ENCODE assay signal across 1 cellular context in genomic region chr6:168526841-168527281, GRCh38.
TF ChIP-seq lines count a peak whose summit lies in the region.

No MANE protein-coding gene starts in this region.

TF ChIP-seq in endothelial cell of umbilical vein, 7 proteins besides CTCF, POLR2A, EP300 and RAD21 (continued from another document):
- TF ChIP-seq MAX (IDR thresholded peaks at IDR 0.05; ENCODE audit: insufficient read depth, insufficient read length), result no peak
- no peak for TF ChIP-seq JUN (IDR thresholded peaks at IDR 0.05; ENCODE audit: borderline replicate concordance, insufficient read depth, insufficient read length, low read depth)
- no peak for TF ChIP-seq GATA2 (IDR thresholded peaks at IDR 0.05; ENCODE audit: insufficient read depth, insufficient read length, low read depth, low read length)
